ENCODE assay signal across 2 cellular contexts in genomic region chr11:119173453-119173852, GRCh38.
A peak's percentile ranks its signal among the peaks of the same experiment; 100 is the strongest.
TF ChIP-seq lines count a peak whose summit lies in the region.

No MANE protein-coding gene starts in this region.

TF ChIP-seq in IMR-90, 13 proteins besides CTCF, POLR2A, EP300 and RAD21:
- no peak for TF ChIP-seq FOS (IDR thresholded peaks at IDR 0.05; ENCODE audit: low read depth, low read length)
- TF ChIP-seq CEBPB (IDR thresholded peaks at IDR 0.05; ENCODE audit: low read depth, low read length), result no peak
- TF ChIP-seq USF2 (IDR thresholded peaks at IDR 0.05; ENCODE audit: low read depth, low read length), result no peak
- no peak for TF ChIP-seq NFE2L2 (IDR thresholded peaks at IDR 0.05; ENCODE audit: low read depth, low read length)
- TF ChIP-seq MAFK (IDR thresholded peaks at IDR 0.05; ENCODE audit: low read depth, low read length), result no peak
- no peak for TF ChIP-seq BHLHE40 (IDR thresholded peaks at IDR 0.05; ENCODE audit: low read depth, low read length)
- TF ChIP-seq CHD1 (IDR thresholded peaks at IDR 0.05; ENCODE audit: low read depth, low read length), result no peak
- no peak for TF ChIP-seq ELK1 (IDR thresholded peaks at IDR 0.05; ENCODE audit: borderline replicate concordance, low read depth, low read length)
- no peak for TF ChIP-seq RFX5 (IDR thresholded peaks at IDR 0.05; ENCODE audit: low read depth, low read length)
- TF ChIP-seq MXI1 (IDR thresholded peaks at IDR 0.05; ENCODE audit: borderline replicate concordance, low read depth, low read length), result no peak
- no peak for TF ChIP-seq SMC3 (IDR thresholded peaks at IDR 0.05; ENCODE audit: low read depth, low read length)

TF ChIP-seq in K562, 482 proteins besides CTCF, POLR2A, EP300 and RAD21:
- TF ChIP-seq ARHGAP35 (IDR thresholded peaks at IDR 0.05; ENCODE audit: partially characterized antibody) (no peak), MITF (IDR thresholded peaks at IDR 0.05) (no peak), CREBBP (IDR thresholded peaks at IDR 0.05; ENCODE audit: low read depth, low read length) (no peak), FOXJ2 (tag; IDR thresholded peaks at IDR 0.05) (no peak), THAP12 (CRISPR knock-in tag; IDR thresholded peaks at IDR 0.05) (no peak), CUX1 (CRISPR knock-in tag; IDR thresholded peaks at IDR 0.05) (no peak), ETV1 (tag; conservative IDR thresholded peaks at IDR 0.05; ENCODE audit: low read depth) (no peak), RBFOX2 (IDR thresholded peaks at IDR 0.05; ENCODE audit: low read depth, low read length) (peak; percentile 22; the same call in 1 of the 2 replicates)
